Comparison of ENCODE assay signal across 14 cellular contexts in genomic region chr10:8245131-8246117, GRCh38.
A peak's percentile ranks its signal among the peaks of the same experiment; 100 is the strongest.
DNase-seq lines count a peak whose midpoint lies in the region; ATAC-seq, FAIRE-seq and TF ChIP-seq lines count a peak whose summit lies in the region.
"Had no signal": no experiment of that assay in that cellular context is flagged by ENCODE, and none has a peak within 500 bp of the region (broad histone marks: within the 10 kb centered on the region; RNA-seq: fewer than 3 reads in every experiment).

No MANE protein-coding gene starts in this region.

- H3K4me1 Mint-ChIP-seq in activated naive CD8-positive, alpha-beta T cell (ENCODE audit: low read depth): peaks cover 54% of the 10 kb centered on the region

- no peaks in the 10 kb centered on the region for H3K9me3 ChIP-seq in upper lobe of right lung

- H3K27me3 ChIP-seq in upper lobe of right lung: no peaks in the 10 kb centered on the region
- H3K27me3 ChIP-seq: esophagus muscularis mucosa had no signal

- no peaks in the 10 kb centered on the region for H3K4me1 ChIP-seq in upper lobe of right lung
- H3K4me1 ChIP-seq: esophagus muscularis mucosa had no signal

- H3K4me3 ChIP-seq in upper lobe of right lung: no peak overlapping the region
- H3K4me3 ChIP-seq: esophagus muscularis mucosa had no signal

- peaks cover 3% of the 10 kb centered on the region for H3K36me3 Mint-ChIP-seq in activated naive CD8-positive, alpha-beta T cell

- no peak for FAIRE-seq in HTR-8/SVneo (lab: Jason Lieb, UNC)
- FAIRE-seq: TTC549 had no signal

- H3K36me3 ChIP-seq in upper lobe of right lung: no peaks in the 10 kb centered on the region
- H3K36me3 ChIP-seq: esophagus muscularis mucosa had no signal

- ATAC-seq in HG03432 (IDR thresholded peaks at IDR 0.05; ENCODE audit: unreplicated experiment) (peak; percentile 81), upper lobe of right lung (no peak)

- TF ChIP-seq CTCF in upper lobe of right lung (IDR thresholded peaks at IDR 0.05): no peak

- H3K27me3 Mint-ChIP-seq in activated naive CD8-positive, alpha-beta T cell: no peaks in the 10 kb centered on the region

- intact Hi-C loops in upper lobe of right lung (cut with DNase I): no loop called here

- no peak overlapping the region for H3K27ac ChIP-seq in upper lobe of right lung
- H3K27ac ChIP-seq: esophagus muscularis mucosa had no signal

- peak overlapping the region; percentile 82 for H3K27ac Mint-ChIP-seq in activated naive CD8-positive, alpha-beta T cell

- peaks cover 6% of the 10 kb centered on the region for H3K9me3 Mint-ChIP-seq in activated naive CD8-positive, alpha-beta T cell (ENCODE audit: low read depth)

- H3K4me3 Mint-ChIP-seq in activated naive CD8-positive, alpha-beta T cell: peak overlapping the region; percentile 71

- peak; percentile 12 for DNase-seq in stimulated activated CD4-positive, alpha-beta T cell treated with anti-CD3 and anti-CD28 coated beads, Interleukin-15, amount 100 ng/mL, for 24 hours
- no peak for DNase-seq in stimulated activated CD4-positive, alpha-beta T cell treated with anti-CD3 and anti-CD28 coated beads, Interleukin-2, amount 100 ng/mL, for 48 hours
- DNase-seq in upper lobe of right lung (no peak), HTR-8/SVneo (ENCODE audit: insufficient read length, low spot score) (no peak), KG1 (lab: John Stamatoyannopoulos, UW) (no peak)
- no peak for DNase-seq in activated CD4-positive, CD25-positive, alpha-beta regulatory T cell (lab: John Stamatoyannopoulos, UW)
- DNase-seq: activated effector memory CD4-positive, alpha-beta T cell treated with Interleukin-2 at 50 U/mL for 16 hours; cerebellar nuclear complex; midbrain; posterior cingulate gyrus had no signal
